In genomic region chr14:21226467-21226866, GRCh38 we compare ENCODE assay signal across 30 cellular contexts. TPM values are rescaled to one million over a fixed set of nuclear protein-coding genes. Genes with fewer than 3 reads are reported as not detected.
"Had no signal": no experiment of that assay in that cellular context is flagged by ENCODE, and none has a peak within 500 bp of the region (broad histone marks: within the 10 kb centered on the region; RNA-seq: fewer than 3 reads in every experiment).

No MANE protein-coding gene starts in this region.

- H3K36me3 ChIP-seq: ovary had no signal

- H3K9me3 Mint-ChIP-seq: activated naive CD4-positive, alpha-beta T cell treated with anti-CD3 and anti-CD28 coated beads, Interleukin-2, amount 10 ng/mL, durations not matched to agents 7 days and 5 days; dendritic cell treated with granulocyte-macrophage colony-stimulating factor and Interleukin-4, amounts not matched to agents 40 ng/mL and 50 ng/mL, for 4 days; mesothelial cell of epicardium; nephron; T-cell had no signal

- H3K4me1 Mint-ChIP-seq: nephron had no signal

- H3K4me3 ChIP-seq: adrenal gland, ascending aorta, left ventricle myocardium inferior, ovary, psoas muscle, right atrium auricular region had no signal

- DNase-seq: activated CD4-positive, alpha-beta T cell treated with anti-CD3 and anti-CD28 coated beads, Interleukin-2, amount 50 U/mL, for 4 hours; activated CD8-positive, alpha-beta memory T cell treated with anti-CD3 and anti-CD28 coated beads, Interleukin-2, amount 50 U/mL, for 48 hours; activated effector memory CD4-positive, alpha-beta T cell treated with Interleukin-2 at 50 U/mL for 16 hours; activated naive CD4-positive, alpha-beta T cell treated with anti-CD3 and anti-CD28 coated beads, Interleukin-2, amount 10 ng/mL, durations not matched to agents 7 days and 5 days; activated T-cell treated with anti-CD3 and anti-CD28 coated beads, Interleukin-2, amount 50 U/mL, for 48 hours; adrenal gland; brain microvascular endothelial cell; caudate nucleus; effector CD4-positive, alpha-beta T cell; foreskin melanocyte; hippocampal formation; left ventricle myocardium inferior; mammary epithelial cell; ovary; psoas muscle; stimulated activated CD4-positive, alpha-beta T cell treated with anti-CD3 and anti-CD28 coated beads, Interleukin-12 subunit alpha, Interleukin-12 subunit beta, amount 100 ng/mL, for 4 hours; stimulated activated CD4-positive, alpha-beta T cell treated with anti-CD3 and anti-CD28 coated beads, Interleukin-4, amount 100 ng/mL, for 4 hours; stimulated activated naive CD8-positive, alpha-beta T cell treated with anti-CD3 and anti-CD28 coated beads, Interleukin-15, Interleukin-2, amounts not matched to agents 100 U/mL and 50 U/mL, for 24 hours; T-cell; WERI-Rb-1 had no signal

- H3K9me3 ChIP-seq: adrenal gland, ascending aorta, left ventricle myocardium inferior, neutrophil, ovary, psoas muscle, right atrium auricular region had no signal

- H3K4me3 Mint-ChIP-seq: activated naive CD4-positive, alpha-beta T cell treated with anti-CD3 and anti-CD28 coated beads, Interleukin-2, amount 10 ng/mL, durations not matched to agents 7 days and 5 days; dendritic cell treated with granulocyte-macrophage colony-stimulating factor and Interleukin-4, amounts not matched to agents 40 ng/mL and 50 ng/mL, for 4 days; mesothelial cell of epicardium; nephron; T-cell had no signal

- H3K27me3 ChIP-seq: adrenal gland, ascending aorta, brain microvascular endothelial cell, neutrophil, ovary, right atrium auricular region had no signal

- H3K27ac Mint-ChIP-seq: activated naive CD4-positive, alpha-beta T cell treated with anti-CD3 and anti-CD28 coated beads, Interleukin-2, amount 10 ng/mL, durations not matched to agents 7 days and 5 days; dendritic cell treated with granulocyte-macrophage colony-stimulating factor and Interleukin-4, amounts not matched to agents 40 ng/mL and 50 ng/mL, for 4 days had no signal

- H3K27ac ChIP-seq: ascending aorta, brain microvascular endothelial cell, left ventricle myocardium inferior, neutrophil, ovary, psoas muscle, right atrium auricular region, WERI-Rb-1 had no signal

- H3K27me3 Mint-ChIP-seq: activated naive CD4-positive, alpha-beta T cell treated with anti-CD3 and anti-CD28 coated beads, Interleukin-2, amount 10 ng/mL, durations not matched to agents 7 days and 5 days; dendritic cell treated with granulocyte-macrophage colony-stimulating factor and Interleukin-4, amounts not matched to agents 40 ng/mL and 50 ng/mL, for 4 days; T-cell had no signal

RNA-seq across cellular contexts. Expression of gene RPGRIP1, which starts 53.4 kb away (rescaled TPM):
- total RNA-seq: activated CD8-positive, alpha-beta memory T cell treated with anti-CD3 and anti-CD28 coated beads for 36 hours; ascending aorta; endothelial cell of umbilical vein; esophagus mucosa; psoas muscle; skeletal muscle tissue had no signal
- polyA plus RNA-seq: endothelial cell of umbilical vein, mammary epithelial cell had no signal
